ENCODE assay signal across 9 cellular contexts in the genomic region with DNA sequence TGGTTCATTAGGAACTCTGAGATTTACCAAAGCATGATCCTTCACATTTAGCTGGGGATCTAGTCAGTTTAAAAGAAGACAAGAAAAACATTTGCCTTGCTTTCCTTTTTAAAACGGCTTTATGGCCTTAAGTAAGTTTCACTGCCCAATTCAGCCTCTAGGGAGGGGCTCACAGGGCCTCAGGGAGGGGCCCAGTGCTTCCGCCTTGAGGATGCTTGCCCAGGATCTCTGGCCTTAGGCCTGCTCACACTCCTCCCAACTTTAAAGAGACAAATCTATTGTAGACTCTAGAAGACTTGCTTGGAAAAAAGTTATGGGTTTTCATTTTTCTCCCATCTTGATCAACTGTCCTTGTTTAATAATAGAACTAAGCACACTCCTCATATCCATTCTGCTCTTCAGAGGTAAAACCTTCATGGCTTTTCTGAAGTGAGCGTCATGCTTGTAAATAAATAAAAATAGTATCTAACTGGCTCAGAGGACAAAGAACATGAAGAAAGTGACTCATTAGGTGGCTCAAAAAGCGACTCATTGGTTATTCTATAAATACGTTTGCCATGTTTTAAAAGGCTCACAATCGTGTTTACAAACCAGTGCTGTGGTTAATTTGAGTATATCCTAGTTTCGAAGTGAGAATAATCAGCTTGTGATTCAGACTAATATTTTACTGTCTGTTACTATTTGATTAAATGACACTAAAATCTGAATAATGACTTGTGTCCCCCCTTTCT. TPM values are rescaled to one million over a fixed set of nuclear protein-coding genes. Genes with fewer than 3 reads are reported as not detected.
DNase-seq lines count a peak whose midpoint lies in the region; ATAC-seq and TF ChIP-seq lines count a peak whose summit lies in the region.
"Had no signal": no experiment of that assay in that cellular context is flagged by ENCODE, and none has a peak within 500 bp of the region (broad histone marks: within the 10 kb centered on the region; RNA-seq: fewer than 3 reads in every experiment).

No MANE protein-coding gene starts in this region.

- no peaks in the 10 kb centered on the region for H3K36me3 ChIP-seq in MM.1S (replicated peaks; ENCODE audit: insufficient read depth, low read length)

- no peaks in the 10 kb centered on the region for H3K4me1 ChIP-seq in MM.1S (ENCODE audit: low read length)

- H3K27me3 Mint-ChIP-seq in HFFc6 (ENCODE audit: insufficient read depth) = peaks cover 2% of the 10 kb centered on the region; the same call in 1 of the 2 replicates
- no peaks in the 10 kb centered on the region for H3K27me3 Mint-ChIP-seq in activated naive CD8-positive, alpha-beta T cell
- no peaks in the 10 kb centered on the region for H3K27me3 Mint-ChIP-seq in natural killer cell treated with Interleukin-12 subunit alpha and Interleukin-12 subunit beta and Interleukin-15 and Interleukin-18, amount 100 ng/mL, for 72 hours

- H3K27ac Mint-ChIP-seq in HFFc6 = peak overlapping the region; percentile 66
- peak overlapping the region; percentile 34 for H3K27ac Mint-ChIP-seq in activated naive CD8-positive, alpha-beta T cell
- peak overlapping the region; percentile 34 to 75 for H3K27ac Mint-ChIP-seq in natural killer cell treated with Interleukin-12 subunit alpha and Interleukin-12 subunit beta and Interleukin-15 and Interleukin-18, amount 100 ng/mL, for 72 hours

- DNase-seq in GM13976 (ENCODE audit: low spot score) (peak; percentile 35), HFFc6 (peak; percentile 77), germinal center (ENCODE audit: low spot score) (no peak), NCI-H82 treated with DMSO at 0.1 percent for 48 hours (lab: John Stamatoyannopoulos, UW; ENCODE audit: unreplicated experiment) (no peak), MM.1S (no peak)
- DNase-seq in natural killer cell treated with Interleukin-12 subunit alpha and Interleukin-12 subunit beta and Interleukin-15 and Interleukin-18, amount 100 ng/mL, for 72 hours (ENCODE audit: low spot score) = no peak
- DNase-seq in activated CD4-positive, alpha-beta T cell treated with anti-CD3 and anti-CD28 coated beads for 4 hours = no peak

- no peaks in the 10 kb centered on the region for H3K27me3 ChIP-seq in MM.1S (replicated peaks; ENCODE audit: insufficient read depth, low read length)

- peaks cover 5% of the 10 kb centered on the region; the same call in 1 of the 2 replicates for H3K36me3 Mint-ChIP-seq in HFFc6 (ENCODE audit: low read depth)
- H3K36me3 Mint-ChIP-seq in activated naive CD8-positive, alpha-beta T cell = peaks cover 2% of the 10 kb centered on the region
- H3K36me3 Mint-ChIP-seq in natural killer cell treated with Interleukin-12 subunit alpha and Interleukin-12 subunit beta and Interleukin-15 and Interleukin-18, amount 100 ng/mL, for 72 hours = peaks cover 7% of the 10 kb centered on the region

- no peaks in the 10 kb centered on the region for H4K20me1 ChIP-seq in MM.1S (ENCODE audit: insufficient read depth, low read length)

- no peak overlapping the region for H3K9ac ChIP-seq in MM.1S (ENCODE audit: low read length)

- no peak overlapping the region for H2AFZ ChIP-seq in MM.1S (ENCODE audit: low read length)

- H3K27ac ChIP-seq in MM.1S (ENCODE audit: low read length) = no peak overlapping the region
- H3K27ac ChIP-seq: epithelial cell of prostate had no signal

- H3F3A ChIP-seq in MM.1S (ENCODE audit: insufficient read depth, low read length) = no peaks in the 10 kb centered on the region

- H3K9me3 Mint-ChIP-seq in HFFc6 = no peaks in the 10 kb centered on the region
- no peaks in the 10 kb centered on the region for H3K9me3 Mint-ChIP-seq in activated naive CD8-positive, alpha-beta T cell (ENCODE audit: low read depth)
- no peaks in the 10 kb centered on the region for H3K9me3 Mint-ChIP-seq in natural killer cell treated with Interleukin-12 subunit alpha and Interleukin-12 subunit beta and Interleukin-15 and Interleukin-18, amount 100 ng/mL, for 72 hours

- H3K9me3 ChIP-seq in MM.1S (replicated peaks; ENCODE audit: insufficient read depth, low read length) = no peaks in the 10 kb centered on the region

- H3K9me2 ChIP-seq in MM.1S (replicated peaks; ENCODE audit: insufficient read depth, low read length) = no peaks in the 10 kb centered on the region

- no peak overlapping the region for H3K4me3 ChIP-seq in MM.1S (ENCODE audit: low read length)

- in situ Hi-C loops in GM13976 (cut with MboI; ENCODE audit: low sequenced_read_pairs, unreplicated experiment) = no loop called here

- peak in 1 of 2 donors; percentile 48 for ATAC-seq in natural killer cell treated with Interleukin-12 subunit alpha and Interleukin-12 subunit beta and Interleukin-15 and Interleukin-18, amount 100 ng/mL, for 72 hours

- no peak overlapping the region for H3K4me2 ChIP-seq in MM.1S (ENCODE audit: low read depth, low read length)

- no peak overlapping the region for H3K4me3 Mint-ChIP-seq in HFFc6
- no peak overlapping the region for H3K4me3 Mint-ChIP-seq in activated naive CD8-positive, alpha-beta T cell
- H3K4me3 Mint-ChIP-seq in natural killer cell treated with Interleukin-12 subunit alpha and Interleukin-12 subunit beta and Interleukin-15 and Interleukin-18, amount 100 ng/mL, for 72 hours = no peak overlapping the region

- H3K79me2 ChIP-seq in MM.1S (ENCODE audit: low read length) = no peaks in the 10 kb centered on the region

- H3K4me1 Mint-ChIP-seq in HFFc6 (ENCODE audit: low read depth) = peaks cover 16% of the 10 kb centered on the region
- H3K4me1 Mint-ChIP-seq in activated naive CD8-positive, alpha-beta T cell (ENCODE audit: low read depth) = peaks cover 2% of the 10 kb centered on the region
- peaks cover 19 to 23% of the 10 kb centered on the region in 2 donors for H3K4me1 Mint-ChIP-seq in natural killer cell treated with Interleukin-12 subunit alpha and Interleukin-12 subunit beta and Interleukin-15 and Interleukin-18, amount 100 ng/mL, for 72 hours (ENCODE audit: low read depth in 2 of 2)

- TF ChIP-seq CTCF in GM13976 (IDR thresholded peaks at IDR 0.05; ENCODE audit: borderline replicate concordance, control extremely low read depth, extremely low read depth, insufficient read depth, missing control alignments) (no peak), HFFc6 (IDR thresholded peaks at IDR 0.05) (0 out of 2 replicates have a peak, but pooled peaks have one; percentile 24), MM.1S (IDR thresholded peaks at IDR 0.05; ENCODE audit: low read length) (no peak)

RNA-seq across cellular contexts. Expression of a gene that starts 13.7 kb away (rescaled TPM):
- 10 to 100 TPM; 85.6 to 95.7 (median 92.3) TPM for total RNA-seq in HFFc6 (2021; fragmentation: NEBNext Ultra II Directional; extraction: Animal tissue kit (Norgen Biotek cat#: 25700))
- total RNA-seq in natural killer cell treated with Interleukin-12 subunit alpha and Interleukin-12 subunit beta and Interleukin-15 and Interleukin-18, amount 100 ng/mL, for 72 hours = 10 to 100 TPM; 30.6 to 41.7 TPM

Comparison
In these comparisons a context has a peak if more than half of its experiments do, and no peak if none do; other contexts are left out.
1. DNase-seq: peak in GM13976 (single experiment) and HFFc6 (single experiment); none in natural killer cell treated with Interleukin-12 subunit alpha and Interleukin-12 subunit beta and Interleukin-15 and Interleukin-18, amount 100 ng/mL, for 72 hours (single experiment), germinal center (single experiment), NCI-H82 treated with DMSO at 0.1 percent for 48 hours (single experiment), MM.1S (single experiment) and activated CD4-positive, alpha-beta T cell treated with anti-CD3 and anti-CD28 coated beads for 4 hours (0 of 2).
2. Peak in every context shown above with its lines, with median percentiles within 50 percentile points of each other: H3K27ac Mint-ChIP-seq.